ENCODE assay signal across 8 cellular contexts in the genomic region with DNA sequence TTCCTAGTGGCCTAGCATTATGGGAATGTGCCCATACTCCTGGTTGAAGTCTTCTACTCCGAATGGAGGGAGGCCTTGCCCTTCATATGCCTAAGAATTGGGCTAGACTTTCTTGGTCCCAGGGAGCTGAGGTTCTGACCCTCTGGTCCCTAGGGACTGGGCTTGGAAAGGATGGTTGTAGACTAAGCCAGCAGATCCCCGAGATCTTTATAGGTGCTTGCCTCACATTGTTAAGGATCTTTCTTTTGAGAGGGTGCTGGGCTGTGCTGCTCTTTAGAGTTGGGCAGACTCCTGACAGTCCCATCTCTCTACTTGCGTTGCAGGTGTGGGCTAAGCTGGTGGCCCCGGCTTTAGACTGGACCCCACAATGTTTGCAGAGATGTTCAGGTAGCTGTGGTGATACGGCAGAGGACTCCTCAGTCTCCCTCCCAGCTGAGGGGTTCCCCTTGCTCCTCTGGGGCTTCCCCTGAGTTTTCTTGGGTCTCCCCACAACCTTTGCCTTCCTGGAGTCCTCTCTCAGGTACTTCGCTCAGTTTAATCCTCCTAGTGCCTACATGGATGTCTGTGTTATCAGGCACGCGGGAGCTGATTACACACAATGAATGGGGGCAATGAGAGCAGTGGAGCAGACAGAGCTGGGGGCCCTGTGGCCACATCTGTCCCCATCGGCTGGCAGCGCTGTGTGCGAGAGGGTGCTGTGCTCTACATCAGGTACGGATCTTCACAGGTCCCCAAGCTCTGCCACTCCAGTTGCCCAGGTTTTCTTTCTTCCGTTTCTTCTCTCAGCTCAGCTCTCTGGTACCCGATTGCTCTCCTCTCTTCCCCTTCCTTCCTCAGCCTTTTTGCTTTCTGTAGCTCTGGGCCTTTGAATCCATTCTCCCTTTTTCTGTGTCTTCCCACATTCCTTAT. TPM values are rescaled to one million over a fixed set of nuclear protein-coding genes. Genes with fewer than 3 reads are reported as not detected.
DNase-seq lines count a peak whose midpoint lies in the region; ATAC-seq, FAIRE-seq and TF ChIP-seq lines count a peak whose summit lies in the region.

No MANE protein-coding gene starts in this region.

- H2BK12ac ChIP-seq in H1 (ENCODE audit: low read depth, low read length), result no peak overlapping the region

- H3K23ac ChIP-seq in H1 (ENCODE audit: insufficient read length), result no peak overlapping the region

- peak overlapping the region; percentile 88 for H3K27ac Mint-ChIP-seq in Caco-2 (ENCODE audit: unreplicated experiment)
- peak overlapping the region; percentile 97 for H3K27ac Mint-ChIP-seq in osteocyte (ENCODE audit: unreplicated experiment)

- no peaks in the 10 kb centered on the region for H3K27me3 Mint-ChIP-seq in Caco-2 (ENCODE audit: insufficient read depth, unreplicated experiment)
- no peaks in the 10 kb centered on the region for H3K27me3 Mint-ChIP-seq in osteocyte (ENCODE audit: unreplicated experiment)

- H3K79me2 ChIP-seq in PC-3 (ENCODE audit: low read length) (peaks cover 38% of the 10 kb centered on the region), H1 (ENCODE audit: control insufficient read depth in 1 of 2, insufficient read depth in 2 of 2, low read length in 2 of 2) (peaks cover 0 to 17% of the 10 kb centered on the region in 2 experiments; a peak in 1 of 4 replicates)

- TF ChIP-seq CTCF in Caco-2 (IDR thresholded peaks at IDR 0.05; ENCODE audit: insufficient read depth in 1 of 2, low read depth in 1 of 2, low read length in 1 of 2, severe bottlenecking in 1 of 2, unreplicated experiment in 1 of 2), result no peak
- TF ChIP-seq CTCF in PC-3 (conservative IDR thresholded peaks at IDR 0.05; ENCODE audit: low read depth, low read length), result no peak
- TF ChIP-seq CTCF in H1 (IDR thresholded peaks at IDR 0.05; ENCODE audit: control extremely low read depth in 1 of 3, insufficient read depth in 1 of 3, low read depth in 1 of 3, low read length in 3 of 3), result no peak
- TF ChIP-seq CTCF in osteocyte (IDR thresholded peaks at IDR 0.05), result no peak

- no peak overlapping the region for H3K56ac ChIP-seq in H1 (replicated peaks; ENCODE audit: insufficient read length, low read depth, low read length)

- no peaks in the 10 kb centered on the region for H3K9me2 ChIP-seq in PC-3 (replicated peaks; ENCODE audit: low read length)

- TF ChIP-seq RAD21 in H1 (IDR thresholded peaks at IDR 0.05 in 1 of 2, conservative IDR thresholded peaks at IDR 0.05 in 1 of 2; ENCODE audit: low read depth in 2 of 2, low read length in 2 of 2), result no peak

- H2AFZ ChIP-seq in PC-3 (ENCODE audit: low read length) (no peak overlapping the region), H1 (ENCODE audit: low read length) (no peak overlapping the region)

- H3F3A ChIP-seq in PC-3 (ENCODE audit: low read length, unreplicated experiment), result no peaks in the 10 kb centered on the region

- H3K9me3 ChIP-seq in Caco-2 (no peaks in the 10 kb centered on the region), PC-3 (ENCODE audit: low read length) (no peaks in the 10 kb centered on the region), H1 (ENCODE audit: insufficient read depth in 2 of 2, low read depth in 1 of 2, low read length in 1 of 2) (no peaks in the 10 kb centered on the region)

- H2AK5ac ChIP-seq in H1 (ENCODE audit: low read depth, low read length), result 0 out of 2 replicates have a peak overlapping the region, but pooled peaks have one; percentile 2

- H3K23me2 ChIP-seq in H1 (ENCODE audit: low read depth, low read length), result peaks cover 19% of the 10 kb centered on the region

- 0 out of 2 replicates have a peak overlapping the region, but pooled peaks have one; percentile 61 for H2BK5ac ChIP-seq in H1 (ENCODE audit: low read depth, low read length)

- H3K9me3 Mint-ChIP-seq in Caco-2 (ENCODE audit: unreplicated experiment), result no peaks in the 10 kb centered on the region
- H3K9me3 Mint-ChIP-seq in osteocyte (ENCODE audit: unreplicated experiment), result no peaks in the 10 kb centered on the region

- in situ Hi-C loops in KBM-7 (cut with MboI; ENCODE audit: low pct_unique_long_range_greater_than_20kb, low sequenced_read_pairs), result no loop called here

- H3K4me1 Mint-ChIP-seq in Caco-2 (ENCODE audit: low read depth, unreplicated experiment), result peaks cover 13% of the 10 kb centered on the region
- peaks cover 45% of the 10 kb centered on the region for H3K4me1 Mint-ChIP-seq in osteocyte (ENCODE audit: unreplicated experiment)

- H3K27me3 ChIP-seq in Caco-2 (replicated peaks; ENCODE audit: control insufficient read depth, insufficient read depth, low read length), result no peaks in the 10 kb centered on the region
- H3K27me3 ChIP-seq in PC-3 (ENCODE audit: low read length), result no peaks in the 10 kb centered on the region
- H3K27me3 ChIP-seq in H1 (replicated peaks in 1 of 4; ENCODE audit: control insufficient read depth in 3 of 4, extremely low read depth in 1 of 4, insufficient read depth in 3 of 4, low read length in 3 of 4), result no peaks in the 10 kb centered on the region

- no peak overlapping the region; the same call in 1 of the 2 replicates for H3K18ac ChIP-seq in H1 (ENCODE audit: extremely low read depth, low read length)

- no peak overlapping the region for H2BK15ac ChIP-seq in H1 (ENCODE audit: low read length)

- H3K4me1 ChIP-seq in Caco-2, result peaks cover 24% of the 10 kb centered on the region
- peaks cover 37% of the 10 kb centered on the region for H3K4me1 ChIP-seq in PC-3 (ENCODE audit: insufficient read depth, low read length)
- H3K4me1 ChIP-seq in H1 (replicated peaks in 1 of 4; ENCODE audit: control insufficient read depth in 3 of 4, insufficient read depth in 4 of 4, low read length in 3 of 4), result peaks cover 8 to 24% (median 14%) of the 10 kb centered on the region in 4 experiments

- CTCF ChIA-PET in Caco-2 (lab: Charles Lee), result interaction anchor here (0.6 to 0.9 kb wide), 2 partner anchors 61 to 65 kb away, joined by 3 to 4 read pairs; partner anchors contain the start of gene GLI1
- CTCF ChIA-PET in PC-3 (lab: Charles Lee), result interaction anchor here (0.6 to 1.0 kb wide), 2 partner anchors 203 to 213 kb away, joined by 3 to 12 read pairs; no protein-coding TSS in a partner anchor
- CTCF ChIA-PET in H1 (lab: Charles Lee; ENCODE audit: partially characterized antibody), result interaction anchor here (0.8 to 4.8 kb wide), 12 partner anchors 8 to 101 kb away, joined by 3 to 29 read pairs (median 4); partner anchors contain the start of gene INHBE

- H4K91ac ChIP-seq in H1 (replicated peaks; ENCODE audit: insufficient read length, low read length), result no peak overlapping the region

- H4K20me1 ChIP-seq in PC-3 (ENCODE audit: low read length), result peaks cover 12% of the 10 kb centered on the region
- peaks cover 5 to 16% of the 10 kb centered on the region in 2 experiments for H4K20me1 ChIP-seq in H1 (replicated peaks in 1 of 2; ENCODE audit: control insufficient read depth in 1 of 2, insufficient read depth in 2 of 2, low read length in 2 of 2)

- WGBS in H1 (ENCODE audit: extremely low coverage in 1 of 2, insufficient coverage in 1 of 2, insufficient read length in 1 of 2, insufficient replicate concordance in 2 of 2, low coverage in 1 of 2, low lambda C conversion rate in 2 of 2, missing lambda C conversion rate in 1 of 2), 2 experiments, result 88% methylated on average over 14 of the region's 14 CpGs; no CpG with 5 or more reads in 1 of the 2 experiments

- FAIRE-seq in H1 (lab: Jason Lieb, UNC), result no peak

- H3K4ac ChIP-seq in H1 (replicated peaks; ENCODE audit: insufficient read length, low read depth, low read length), result no peak overlapping the region

- H3K4me3 ChIP-seq in Caco-2 (ENCODE audit: low read depth, low read length) (peak overlapping the region; percentile 72), PC-3 (ENCODE audit: low read length) (peak overlapping the region; percentile 71), H1 (ENCODE audit: extremely low read depth in 1 of 4, insufficient read depth in 2 of 4, low read depth in 3 of 4, low read length in 4 of 4) (peak overlapping the region; percentile 58 to 95 (median 83); a peak in 7 of 8 replicates)

- DNase-seq in Caco-2 (no peak), PC-3 (no peak), H1 (ENCODE audit: low read depth in 1 of 2, low spot score in 2 of 2) (no peak), osteocyte (ENCODE audit: extremely low spot score, unreplicated experiment) (no peak), GF-D8 (lab: John Stamatoyannopoulos, UW) (no peak), midbrain (lab: John Stamatoyannopoulos, UW) (no peak), KBM-7 (no peak), SKM-1 treated with dmso at 0.1 percent for 144 hours (lab: John Stamatoyannopoulos, UW; ENCODE audit: unreplicated experiment) (no peak)

- intact Hi-C loops in Caco-2 (cut with micrococcal nuclease; ENCODE audit: unreplicated experiment), result loop anchor here (2.0 to 5.0 kb wide), 3 partner anchors 23 to 203 kb away; partner anchors contain the start of gene DCTN2
- intact Hi-C loops in PC-3 (cut with micrococcal nuclease), result no loop called here

- ATAC-seq in PC-3, result no peak

- H3K9ac ChIP-seq in PC-3 (ENCODE audit: low read length) (peak overlapping the region; percentile 50), H1 (replicated peaks in 1 of 4; ENCODE audit: extremely low read depth in 1 of 4, low read depth in 3 of 4, low read length in 3 of 4) (peak overlapping the region in 1 of 4 experiments; percentile 35; a peak in 2 of 7 replicates)

- H3K14ac ChIP-seq in H1 (ENCODE audit: insufficient read length), result no peak overlapping the region

- BruUV-seq in Caco-2 (replicated peaks; lab: Mats Ljungman, UMichigan) (no TSS peak), PC-3 (replicated peaks; lab: Mats Ljungman, UMichigan) (no TSS peak)

- TF ChIP-seq POLR2A in H1 (IDR thresholded peaks at IDR 0.05; ENCODE audit: control extremely low read depth in 1 of 2, low read depth in 2 of 2, low read length in 2 of 2), result no peak

- peak overlapping the region; percentile 4; the same call in 1 of the 2 replicates for H3K27ac ChIP-seq in PC-3 (ENCODE audit: low read length)
- H3K27ac ChIP-seq in H1 (ENCODE audit: low read depth, low read length), result no peak overlapping the region

- H3K4me3 Mint-ChIP-seq in Caco-2 (ENCODE audit: unreplicated experiment) (peak overlapping the region; percentile 86), osteocyte (ENCODE audit: unreplicated experiment) (peak overlapping the region; percentile 99)

- no peak overlapping the region for H4K8ac ChIP-seq in H1 (ENCODE audit: extremely low read depth, insufficient read depth, low read length)

- H2BK120ac ChIP-seq in H1 (replicated peaks; ENCODE audit: low read depth, low read length), result no peak overlapping the region

- H3K79me1 ChIP-seq in H1 (ENCODE audit: low read depth, low read length), result no peaks in the 10 kb centered on the region; the same call in 1 of the 2 replicates

- no peak overlapping the region for H4K5ac ChIP-seq in H1 (ENCODE audit: insufficient read length, low read depth, low read length)

- H3K4me2 ChIP-seq in PC-3 (ENCODE audit: low read length) (peak overlapping the region; percentile 87), H1 (ENCODE audit: insufficient read depth in 1 of 2, low read depth in 2 of 2, low read length in 2 of 2) (peak overlapping the region; percentile 81 to 91)

- no peak for TF ChIP-seq EP300 in H1 (IDR thresholded peaks at IDR 0.05; ENCODE audit: borderline replicate concordance in 1 of 2, low read depth in 2 of 2, low read length in 2 of 2)

- no peak overlapping the region for H2BK20ac ChIP-seq in H1 (ENCODE audit: low read length)

- POLR2A ChIA-PET in Caco-2 (lab: Charles Lee), result interaction anchor here (0.6 to 1.0 kb wide), 3 partner anchors 23 to 396 kb away, joined by 3 to 7 read pairs (median 3); partner anchors contain the start of genes DCTN2 and LRP1
- POLR2A ChIA-PET in PC-3 (lab: Charles Lee; ENCODE audit: unreplicated experiment), result no interaction called here
- POLR2A ChIA-PET in H1 (lab: Charles Lee; ENCODE audit: partially characterized antibody), result interaction anchor here (0.8 to 4.5 kb wide), 24 partner anchors 8 to 227 kb away, joined by 3 to 26 read pairs (median 4); partner anchors contain the start of genes DCTN2, INHBE, OS9 and PIP4K2C

- H3K36me3 ChIP-seq in Caco-2 (ENCODE audit: control insufficient read depth, insufficient read depth, low read length), result peaks cover 6% of the 10 kb centered on the region
- H3K36me3 ChIP-seq in PC-3 (ENCODE audit: low read depth, low read length), result peaks cover 26% of the 10 kb centered on the region
- peaks cover 2 to 34% (median 6%) of the 10 kb centered on the region in 4 experiments; a peak in 5 of 8 replicates for H3K36me3 ChIP-seq in H1 (ENCODE audit: control insufficient read depth in 2 of 4, insufficient read depth in 4 of 4, low read length in 3 of 4)

- H3K36me3 Mint-ChIP-seq in Caco-2 (ENCODE audit: insufficient read depth, unreplicated experiment) (peaks cover 73% of the 10 kb centered on the region), osteocyte (ENCODE audit: unreplicated experiment) (peaks cover 24% of the 10 kb centered on the region)

RNA-seq across cellular contexts. Expression of gene MBD6, which starts 1.3 kb away (rescaled TPM):
- 82.2 and 105 TPM in 2 replicates for total RNA-seq in Caco-2 (2022)
- 13.1 and 13.2 TPM in 2 replicates for total RNA-seq in PC-3 (2014; rRNA removed)
- total RNA-seq in H1 (2021; fragmentation: NEBNext Ultra II Directional; extraction: Animal tissue kit (Norgen Biotek cat#: 25700)), result 32.3 and 32.7 TPM in 2 replicates
- 3.9 and 6.9 TPM in 2 replicates for polyA plus RNA-seq in H1 (2011; rRNA removed)
- polyA plus RNA-seq in H1 (2011; cell fraction: cytosol; rRNA removed), result 3.0 TPM
- 38.7 TPM for polyA plus RNA-seq in H1 (2011; cell fraction: nucleus; rRNA removed)
- 24.6 to 39.6 TPM (median 28.7 TPM) in 4 replicates for polyA plus RNA-seq in H1 (2012, experiment 1 of 2)
- polyA plus RNA-seq in H1 (2012, experiment 2 of 2), result 13.7 TPM
- polyA plus RNA-seq in H1 (2013, experiment 1 of 2), result 15.7 TPM
- polyA plus RNA-seq in H1 (2013, experiment 2 of 2), result 14.7 TPM
- polyA minus RNA-seq in H1 (2011; rRNA and poly(A)+ RNA removed), result 7.2 and 9.6 TPM in 2 replicates
- 3.5 TPM for polyA minus RNA-seq in H1 (2011; cell fraction: cytosol; rRNA and poly(A)+ RNA removed)
- polyA minus RNA-seq in H1 (2011; cell fraction: nucleus; rRNA and poly(A)+ RNA removed), result 20.6 TPM
- total RNA-seq in osteocyte, result 104 and 105 TPM in 2 replicates

RNA-seq across cellular contexts. Expression of gene DDIT3, which starts 3.6 kb away (rescaled TPM):
- total RNA-seq in Caco-2 (2022) (62.7 and 79.2 TPM in 2 replicates), PC-3 (2014; rRNA removed) (27.4 and 33.1 TPM in 2 replicates), osteocyte (89.9 and 95.7 TPM in 2 replicates)
- total RNA-seq in H1 (2021; fragmentation: NEBNext Ultra II Directional; extraction: Animal tissue kit (Norgen Biotek cat#: 25700)), result 4.9 TPM in 2 replicates
- polyA plus RNA-seq in H1 (2011; rRNA removed), result 4.7 and 5.7 TPM in 2 replicates
- 8.3 TPM for polyA plus RNA-seq in H1 (2011; cell fraction: cytosol; rRNA removed)
- 7.3 TPM for polyA plus RNA-seq in H1 (2011; cell fraction: nucleus; rRNA removed)
- 7.7 to 11.2 TPM (median 8.3 TPM) in 4 replicates for polyA plus RNA-seq in H1 (2012, experiment 1 of 2)
- 3.0 TPM for polyA plus RNA-seq in H1 (2012, experiment 2 of 2)
- polyA plus RNA-seq in H1 (2013, experiment 1 of 2), result 5.7 TPM
- 5.5 TPM for polyA plus RNA-seq in H1 (2013, experiment 2 of 2)
- polyA minus RNA-seq in H1 (2011; rRNA and poly(A)+ RNA removed), result 6.0 and 7.0 TPM in 2 replicates
- 4.0 TPM for polyA minus RNA-seq in H1 (2011; cell fraction: cytosol; rRNA and poly(A)+ RNA removed)
- 14.7 TPM for polyA minus RNA-seq in H1 (2011; cell fraction: nucleus; rRNA and poly(A)+ RNA removed)

RNA-seq across cellular contexts. Expression of gene DCTN2, which starts 23.0 kb away (rescaled TPM):
- 89.4 and 94.4 TPM in 2 replicates for total RNA-seq in Caco-2 (2022)
- 88.5 and 96.4 TPM in 2 replicates for total RNA-seq in PC-3 (2014; rRNA removed)
- total RNA-seq in H1 (2021; fragmentation: NEBNext Ultra II Directional; extraction: Animal tissue kit (Norgen Biotek cat#: 25700)), result 89.3 and 90.3 TPM in 2 replicates
- polyA plus RNA-seq in H1 (2011; rRNA removed), result 91.9 and 140 TPM in 2 replicates
- 111 TPM for polyA plus RNA-seq in H1 (2011; cell fraction: cytosol; rRNA removed)
- 108 TPM for polyA plus RNA-seq in H1 (2011; cell fraction: nucleus; rRNA removed)
- polyA plus RNA-seq in H1 (2012, experiment 1 of 2), result 106 to 119 TPM (median 115 TPM) in 4 replicates
- polyA plus RNA-seq in H1 (2012, experiment 2 of 2), result 135 TPM
- 75.6 TPM for polyA plus RNA-seq in H1 (2013, experiment 1 of 2)
- polyA plus RNA-seq in H1 (2013, experiment 2 of 2), result 79.1 TPM
- polyA minus RNA-seq in H1 (2011; rRNA and poly(A)+ RNA removed), result 102 and 111 TPM in 2 replicates
- 113 TPM for polyA minus RNA-seq in H1 (2011; cell fraction: cytosol; rRNA and poly(A)+ RNA removed)
- polyA minus RNA-seq in H1 (2011; cell fraction: nucleus; rRNA and poly(A)+ RNA removed), result 72.6 TPM
- total RNA-seq in osteocyte, result 149 and 155 TPM in 2 replicates

RNA-seq across cellular contexts. Expression of gene KIF5A, which starts 25.9 kb away (rescaled TPM):
- total RNA-seq in Caco-2 (2022) (0.05 TPM in 1 of 2 replicates, not detected in the other), PC-3 (2014; rRNA removed) (not detected in 2 replicates), osteocyte (0.43 and 0.73 TPM in 2 replicates)
- 21.9 and 22.8 TPM in 2 replicates for total RNA-seq in H1 (2021; fragmentation: NEBNext Ultra II Directional; extraction: Animal tissue kit (Norgen Biotek cat#: 25700))
- polyA plus RNA-seq in H1 (2011; rRNA removed), result 10.7 and 11.7 TPM in 2 replicates
- polyA plus RNA-seq in H1 (2011; cell fraction: cytosol; rRNA removed), result 16.5 TPM
- 32.8 TPM for polyA plus RNA-seq in H1 (2011; cell fraction: nucleus; rRNA removed)
- 16.3 to 20.8 TPM (median 19.3 TPM) in 4 replicates for polyA plus RNA-seq in H1 (2012, experiment 1 of 2)
- 3.2 TPM for polyA plus RNA-seq in H1 (2012, experiment 2 of 2)
- polyA plus RNA-seq in H1 (2013, experiment 1 of 2), result 10.6 TPM
- polyA plus RNA-seq in H1 (2013, experiment 2 of 2), result 9.6 TPM
- polyA minus RNA-seq in H1 (2011; rRNA and poly(A)+ RNA removed), result 19.8 and 21.8 TPM in 2 replicates
- 12.0 TPM for polyA minus RNA-seq in H1 (2011; cell fraction: cytosol; rRNA and poly(A)+ RNA removed)
- 18.9 TPM for polyA minus RNA-seq in H1 (2011; cell fraction: nucleus; rRNA and poly(A)+ RNA removed)

RNA-seq across cellular contexts. Expression of gene MARS1, which starts 36.1 kb away (rescaled TPM):
- total RNA-seq in Caco-2 (2022) (515 and 583 TPM in 2 replicates), PC-3 (2014; rRNA removed) (209 and 210 TPM in 2 replicates), osteocyte (364 and 401 TPM in 2 replicates)
- total RNA-seq in H1 (2021; fragmentation: NEBNext Ultra II Directional; extraction: Animal tissue kit (Norgen Biotek cat#: 25700)), result 398 and 407 TPM in 2 replicates
- 194 and 255 TPM in 2 replicates for polyA plus RNA-seq in H1 (2011; rRNA removed)
- 252 TPM for polyA plus RNA-seq in H1 (2011; cell fraction: cytosol; rRNA removed)
- 777 TPM for polyA plus RNA-seq in H1 (2011; cell fraction: nucleus; rRNA removed)
- polyA plus RNA-seq in H1 (2012, experiment 1 of 2), result 284 to 339 TPM (median 323 TPM) in 4 replicates
- polyA plus RNA-seq in H1 (2012, experiment 2 of 2), result 230 TPM
- 724 TPM for polyA plus RNA-seq in H1 (2013, experiment 1 of 2)
- polyA plus RNA-seq in H1 (2013, experiment 2 of 2), result 726 TPM
- 393 and 430 TPM in 2 replicates for polyA minus RNA-seq in H1 (2011; rRNA and poly(A)+ RNA removed)
- 168 TPM for polyA minus RNA-seq in H1 (2011; cell fraction: cytosol; rRNA and poly(A)+ RNA removed)
- polyA minus RNA-seq in H1 (2011; cell fraction: nucleus; rRNA and poly(A)+ RNA removed), result 352 TPM
